Comparison of ENCODE assay signal across 1 cellular context in genomic region chr1:78019031-78019430, GRCh38.
TF ChIP-seq lines count a peak whose summit lies in the region.

No MANE protein-coding gene starts in this region.

TF ChIP-seq in HepG2, 621 proteins besides CTCF, POLR2A, EP300 and RAD21:
- TF ChIP-seq, protein P1, sequence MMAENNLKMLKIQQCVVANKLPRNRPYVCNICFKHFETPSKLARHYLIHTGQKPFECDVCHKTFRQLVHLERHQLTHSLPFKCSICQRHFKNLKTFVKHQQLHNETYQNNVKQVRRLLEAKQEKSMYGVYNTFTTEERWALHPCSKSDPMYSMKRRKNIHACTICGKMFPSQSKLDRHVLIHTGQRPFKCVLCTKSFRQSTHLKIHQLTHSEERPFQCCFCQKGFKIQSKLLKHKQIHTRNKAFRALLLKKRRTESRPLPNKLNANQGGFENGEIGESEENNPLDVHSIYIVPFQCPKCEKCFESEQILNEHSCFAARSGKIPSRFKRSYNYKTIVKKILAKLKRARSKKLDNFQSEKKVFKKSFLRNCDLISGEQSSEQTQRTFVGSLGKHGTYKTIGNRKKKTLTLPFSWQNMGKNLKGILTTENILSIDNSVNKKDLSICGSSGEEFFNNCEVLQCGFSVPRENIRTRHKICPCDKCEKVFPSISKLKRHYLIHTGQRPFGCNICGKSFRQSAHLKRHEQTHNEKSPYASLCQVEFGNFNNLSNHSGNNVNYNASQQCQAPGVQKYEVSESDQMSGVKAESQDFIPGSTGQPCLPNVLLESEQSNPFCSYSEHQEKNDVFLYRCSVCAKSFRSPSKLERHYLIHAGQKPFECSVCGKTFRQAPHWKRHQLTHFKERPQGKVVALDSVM (CRISPR knock-in tag; IDR thresholded peaks at IDR 0.05), result 0 out of 2 replicates have a peak, but pooled peaks have one; percentile 8
- TF ChIP-seq MEF2D (CRISPR knock-in tag; IDR thresholded peaks at IDR 0.05), result no peak
TF ChIP-seq in HepG2: peak in this region for 1.
